In genomic region chr9:35930990-35931389, GRCh38 we compare ENCODE assay signal across 24 cellular contexts. TPM values are rescaled to one million over a fixed set of nuclear protein-coding genes. Genes with fewer than 3 reads are reported as not detected.
DNase-seq lines count a peak whose midpoint lies in the region; ATAC-seq, FAIRE-seq and TF ChIP-seq lines count a peak whose summit lies in the region.
"Had no signal": no experiment of that assay in that cellular context is flagged by ENCODE, and none has a peak within 500 bp of the region (broad histone marks: within the 10 kb centered on the region; RNA-seq: fewer than 3 reads in every experiment).

No MANE protein-coding gene starts in this region.

- ATAC-seq in HG03025 (IDR thresholded peaks at IDR 0.05; ENCODE audit: low FRiP score, unreplicated experiment), result no peak
- ATAC-seq: GM23338 had no signal

- TF ChIP-seq POLR2A in testis (IDR thresholded peaks at IDR 0.05), result no peak

- H3K4me1 Mint-ChIP-seq in astrocyte (ENCODE audit: low read depth, unreplicated experiment), result peaks cover 15% of the 10 kb centered on the region
- H3K4me1 Mint-ChIP-seq: GM23338 had no signal

- no peaks in the 10 kb centered on the region for H3K9me2 ChIP-seq in GM23248 (ENCODE audit: insufficient read depth)

- H3K79me2 ChIP-seq in GM23248 (ENCODE audit: insufficient read depth) (no peaks in the 10 kb centered on the region), astrocyte (ENCODE audit: insufficient read depth, low read length) (no peaks in the 10 kb centered on the region)

- TF ChIP-seq CTCF in astrocyte (IDR thresholded peaks at IDR 0.05; ENCODE audit: insufficient read depth, low read depth, low read length) (no peak), testis (IDR thresholded peaks at IDR 0.05) (no peak)

- H3K9me3 Mint-ChIP-seq in astrocyte (ENCODE audit: unreplicated experiment), result no peaks in the 10 kb centered on the region
- H3K9me3 Mint-ChIP-seq: CD4-positive, alpha-beta T cell; GM23338; IgD-negative memory B cell had no signal

- H3K4me1 ChIP-seq in GM23248 (ENCODE audit: insufficient read depth), result peaks cover 32% of the 10 kb centered on the region
- H3K4me1 ChIP-seq in astrocyte (ENCODE audit: insufficient read depth, low read length), result peaks cover 11% of the 10 kb centered on the region
- H3K4me1 ChIP-seq in testis, result no peaks in the 10 kb centered on the region
- H3K4me1 ChIP-seq: A549 had no signal

- H4K20me1 ChIP-seq in GM23248 (ENCODE audit: insufficient read depth) (no peaks in the 10 kb centered on the region), astrocyte (ENCODE audit: insufficient read depth, low read length) (no peaks in the 10 kb centered on the region)

- H3K27me3 ChIP-seq in GM23248 (replicated peaks; ENCODE audit: insufficient read depth), result no peaks in the 10 kb centered on the region
- H3K27me3 ChIP-seq in astrocyte (ENCODE audit: insufficient read depth, low read length), result no peaks in the 10 kb centered on the region
- H3K27me3 ChIP-seq in testis, result no peaks in the 10 kb centered on the region

- H3K4me2 ChIP-seq in GM23248 (ENCODE audit: unreplicated experiment) (no peak overlapping the region), astrocyte (ENCODE audit: low read length) (no peak overlapping the region)
- H3K4me2 ChIP-seq: A549, GM23338 had no signal

- H3K4me3 ChIP-seq in GM23248 (no peak overlapping the region), astrocyte (ENCODE audit: insufficient read depth, low read depth, low read length) (no peak overlapping the region), testis (no peak overlapping the region)
- H3K4me3 ChIP-seq: A549, GM23338 had no signal

- H3K27me3 Mint-ChIP-seq in astrocyte (ENCODE audit: low read depth, unreplicated experiment), result no peaks in the 10 kb centered on the region
- H3K27me3 Mint-ChIP-seq: CD4-positive, alpha-beta T cell had no signal

- no peak for DNase-seq in GM23248
- DNase-seq in astrocyte (ENCODE audit: low read depth), result peak; percentile 37
- peak; percentile 60 for DNase-seq in islet precursor cell
- DNase-seq in urothelium cell line (ENCODE audit: low spot score), result no peak
- DNase-seq in testis, result no peak
- no peak for DNase-seq in DMS153 treated with DMSO at 0.1 percent for 48 hours (lab: John Stamatoyannopoulos, UW; ENCODE audit: unreplicated experiment)
- DNase-seq: AML-193; Caco-2; CD4-positive, alpha-beta T cell; DMS79; GDM1; HCEC 1CT had no signal

- H3K27ac Mint-ChIP-seq in astrocyte (ENCODE audit: unreplicated experiment), result no peak overlapping the region
- H3K27ac Mint-ChIP-seq: CD4-positive, alpha-beta T cell; GM23338; IgD-negative memory B cell had no signal

- no peak overlapping the region for H3K9ac ChIP-seq in GM23248
- H3K9ac ChIP-seq in astrocyte (ENCODE audit: low read length), result no peak overlapping the region

- H3K9me3 ChIP-seq in GM23248 (ENCODE audit: low read depth) (no peaks in the 10 kb centered on the region), astrocyte (ENCODE audit: insufficient read depth, low read depth, low read length) (no peaks in the 10 kb centered on the region), testis (no peaks in the 10 kb centered on the region)
- H3K9me3 ChIP-seq: A549, Caco-2 had no signal

- intact Hi-C loops in testis (cut with DNase I; ENCODE audit: low total_unique reads), result no loop called here

- H2AFZ ChIP-seq in GM23248 (0 out of 2 replicates have a peak overlapping the region, but pooled peaks have one; percentile 6), astrocyte (ENCODE audit: low read depth, low read length) (peak overlapping the region; percentile 35)
- H2AFZ ChIP-seq: GM23338 had no signal

- FAIRE-seq in astrocyte (lab: Jason Lieb, UNC) (peak; percentile 69), urothelium cell line (lab: Jason Lieb, UNC) (peak; percentile 71)
- FAIRE-seq: A549, D721Med, GM12892, GM18507, H54, HTR-8/SVneo had no signal

- no peaks in the 10 kb centered on the region for H3K36me3 Mint-ChIP-seq in astrocyte (ENCODE audit: low read depth, unreplicated experiment)
- H3K36me3 Mint-ChIP-seq: IgD-negative memory B cell had no signal

- no peak overlapping the region for H3K4me3 Mint-ChIP-seq in astrocyte (ENCODE audit: unreplicated experiment)
- H3K4me3 Mint-ChIP-seq: CD4-positive, alpha-beta T cell; GM23338; IgD-negative memory B cell had no signal

- 92 to 96% methylated on average over 3 of the region's 3 CpGs for WGBS in GM23248 (ENCODE audit: low coverage in 1 of 2, low lambda C conversion rate in 2 of 2, missing lambda C conversion rate in 2 of 2), 2 experiments
- WGBS in testis, 2 donors, result 88 to 97% methylated on average over 3 of the region's 3 CpGs

- H3K27ac ChIP-seq in GM23248 (no peak overlapping the region), astrocyte (ENCODE audit: low read depth, low read length) (no peak overlapping the region), testis (no peak overlapping the region)
- H3K27ac ChIP-seq: 22Rv1, C4-2B had no signal

- H3K36me3 ChIP-seq in GM23248 (ENCODE audit: low read depth), result no peaks in the 10 kb centered on the region
- H3K36me3 ChIP-seq in astrocyte (ENCODE audit: insufficient read depth, low read length), result no peaks in the 10 kb centered on the region
- H3K36me3 ChIP-seq in testis (ENCODE audit: low read depth, missing control alignments), result no peaks in the 10 kb centered on the region

- peaks cover 10% of the 10 kb centered on the region for H3F3A ChIP-seq in GM23248 (ENCODE audit: insufficient read depth)

- in situ Hi-C loops in GM23248 (cut with MboI), result no loop called here

RNA-seq across cellular contexts. Expression of gene SPAAR, which starts 21.7 kb away (rescaled TPM):
- not detected in 2 replicates for total RNA-seq in GM23248 (2014; rRNA removed; shearing (Covaris generic))
- 0.23 and 0.39 TPM in 2 replicates for polyA plus RNA-seq in GM23248 (2016; fragmentation: Nextera tagmentation; extraction: Ambion mirVana)
- total RNA-seq in astrocyte, result 0.17 and 0.18 TPM in 2 replicates
- total RNA-seq in testis, result 10 to 100 TPM; 56.9 to 69.8 TPM
- 15.0 TPM for polyA plus RNA-seq in testis (ENCODE audit: insufficient read depth, low read depth, low replicate concordance)
- total RNA-seq: Caco-2; CD4-positive, alpha-beta T cell; Daoy; GM23338 had no signal
- polyA plus RNA-seq: A549, GM23338, IgD-negative memory B cell had no signal

RNA-seq across cellular contexts. Expression of gene HRCT1, which starts 25.0 kb away (rescaled TPM):
- total RNA-seq in GM23248 (2014; rRNA removed; shearing (Covaris generic)), result 0.76 and 1.2 TPM in 2 replicates
- polyA plus RNA-seq in GM23248 (2016; fragmentation: Nextera tagmentation; extraction: Ambion mirVana), result 3.4 and 3.6 TPM in 2 replicates
- total RNA-seq in astrocyte, result 0.39 and 0.62 TPM in 2 replicates
- total RNA-seq in testis, result 1 to 10 TPM; 2.5 to 6.5 TPM
- polyA plus RNA-seq in testis (ENCODE audit: insufficient read depth, low read depth, low replicate concordance), result 7.1 TPM
- total RNA-seq: Caco-2; CD4-positive, alpha-beta T cell; GM23338 had no signal
- polyA plus RNA-seq: GM23338, IgD-negative memory B cell had no signal

RNA-seq across cellular contexts. Expression of gene OR2S2, which starts 27.0 kb away (rescaled TPM):
- total RNA-seq in GM23248 (2014; rRNA removed; shearing (Covaris generic)), result 0.11 TPM in 1 of 2 replicates, not detected in the other
- polyA plus RNA-seq in GM23248 (2016; fragmentation: Nextera tagmentation; extraction: Ambion mirVana) (0.30 and 0.67 TPM in 2 replicates), testis (ENCODE audit: insufficient read depth, low read depth, low replicate concordance) (not detected)
- total RNA-seq in astrocyte (not detected in 2 replicates), testis (not detected)
- total RNA-seq: Caco-2; CD4-positive, alpha-beta T cell; Daoy; GM23338 had no signal
- polyA plus RNA-seq: A549, GM23338, IgD-negative memory B cell had no signal

Comparison
In these comparisons a context has a peak if more than half of its experiments do, and no peak if none do; other contexts are left out.
1. DNase-seq: peak in astrocyte (single experiment) and islet precursor cell (single experiment); none in GM23248 (single experiment), urothelium cell line (single experiment), testis (single experiment) and DMS153 treated with DMSO at 0.1 percent for 48 hours (single experiment).
2. RNA of gene SPAAR, which starts 21.7 kb away (total RNA-seq): 56.9 to 69.8 TPM in testis; 0.17 to 0.18 TPM in astrocyte and not detected in GM23248; every median in the first group is over 10 times any median in the second.